1 cellular context compared by ENCODE assay signal in genomic region chr2:75710220-75710576, GRCh38.
TF ChIP-seq lines count a peak whose summit lies in the region.

No MANE protein-coding gene starts in this region.

TF ChIP-seq in GM12878, 131 proteins besides CTCF, POLR2A, EP300 and RAD21 (continued from another document):
- peak; percentile 28; the same call in 1 of the 2 replicates for TF ChIP-seq ZBTB40 (IDR thresholded peaks at IDR 0.05; ENCODE audit: borderline replicate concordance)
- TF ChIP-seq MLLT1 (IDR thresholded peaks at IDR 0.05), result no peak
- no peak for TF ChIP-seq POLR2AphosphoS5 (IDR thresholded peaks at IDR 0.05; ENCODE audit: low read length)
- 0 out of 2 replicates have a peak, but pooled peaks have one; percentile 13 for TF ChIP-seq ZBED1 (IDR thresholded peaks at IDR 0.05; ENCODE audit: borderline replicate concordance)
- 0 out of 2 replicates have a peak, but pooled peaks have one; percentile 13 for TF ChIP-seq HDGF (IDR thresholded peaks at IDR 0.05)
TF ChIP-seq in GM12878: peak in this region for 4.
